14 cellular contexts compared by ENCODE assay signal in the genomic region with DNA sequence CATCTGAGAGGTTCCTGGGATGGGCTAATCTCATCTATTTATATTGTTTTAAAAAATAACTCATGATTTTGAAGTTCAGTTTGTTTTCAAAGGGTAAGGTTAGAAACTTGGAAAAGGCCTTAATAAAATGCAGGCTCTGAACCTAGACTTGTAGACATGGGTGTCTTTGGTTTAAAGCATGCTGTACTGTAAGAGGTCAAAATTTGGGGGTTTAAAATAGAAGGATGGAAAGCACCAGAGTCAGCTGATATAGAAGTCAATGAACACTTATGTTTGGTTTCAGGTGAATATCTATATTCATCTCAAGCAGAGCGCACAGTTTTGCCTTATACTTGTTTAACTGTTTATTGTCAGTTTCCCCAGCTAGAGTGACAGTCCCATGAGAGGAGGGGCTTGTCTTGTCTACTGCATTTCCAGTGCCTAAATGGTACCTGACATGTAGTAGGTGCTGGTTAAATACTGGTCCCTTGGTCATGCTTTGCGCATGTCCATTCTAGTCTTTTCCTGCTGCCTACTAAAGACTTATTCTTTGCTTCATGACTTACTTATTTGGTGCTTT.
DNase-seq lines count a peak whose midpoint lies in the region; ATAC-seq lines count a peak whose summit lies in the region.
"Had no signal": no experiment of that assay in that cellular context is flagged by ENCODE, and none has a peak within 500 bp of the region (broad histone marks: within the 10 kb centered on the region; RNA-seq: fewer than 3 reads in every experiment).

No MANE protein-coding gene starts in this region.

- POLR2A ChIA-PET in activated CD4-positive, alpha-beta T cell treated with anti-CD3 and anti-CD28 coated beads for 36 hours (lab: Charles Lee) = no interaction called here

- intact Hi-C loops in activated CD4-positive, alpha-beta T cell treated with anti-CD3 and anti-CD28 coated beads for 36 hours (cut with DNase I, micrococcal nuclease) = loop anchor here (5.0 to 10.0 kb wide), 5 partner anchors 83 to 1040 kb away; no protein-coding TSS in a partner anchor

- peak overlapping the region; percentile 59 for H3K4me3 Mint-ChIP-seq in activated CD4-positive, alpha-beta T cell treated with anti-CD3 and anti-CD28 coated beads for 36 hours
- peak overlapping the region; percentile 58 to 83 for H3K4me3 Mint-ChIP-seq in activated T-cell treated with anti-CD3 and anti-CD28 coated beads, Interleukin-2, amount 50 U/mL, for 72 hours
- H3K4me3 Mint-ChIP-seq in activated T-helper 17 cell treated with anti-CD3 and anti-CD28 coated beads, Interleukin-2, amount 50 U/mL, for 72 hours = no peak overlapping the region
- H3K4me3 Mint-ChIP-seq: CD14-positive monocyte; CD4-positive, alpha-beta memory T cell had no signal

- H3K4me1 Mint-ChIP-seq in activated CD4-positive, alpha-beta T cell treated with anti-CD3 and anti-CD28 coated beads for 36 hours = peaks cover 82% of the 10 kb centered on the region
- peaks cover 91% of the 10 kb centered on the region for H3K4me1 Mint-ChIP-seq in activated T-cell treated with anti-CD3 and anti-CD28 coated beads, Interleukin-2, amount 50 U/mL, for 72 hours (ENCODE audit: low read depth)
- peaks cover 26% of the 10 kb centered on the region for H3K4me1 Mint-ChIP-seq in activated T-helper 17 cell treated with anti-CD3 and anti-CD28 coated beads, Interleukin-2, amount 50 U/mL, for 72 hours
- H3K4me1 Mint-ChIP-seq: CD4-positive, alpha-beta memory T cell had no signal

- CTCF ChIA-PET in activated CD4-positive, alpha-beta T cell treated with anti-CD3 and anti-CD28 coated beads for 36 hours (lab: Charles Lee) = interaction anchor here (0.7 to 2.5 kb wide), 4 partner anchors 40 to 353 kb away, joined by 3 to 10 read pairs (median 4); no protein-coding TSS in a partner anchor

- no peaks in the 10 kb centered on the region for H3K27me3 Mint-ChIP-seq in activated CD4-positive, alpha-beta T cell treated with anti-CD3 and anti-CD28 coated beads for 36 hours
- no peaks in the 10 kb centered on the region for H3K27me3 Mint-ChIP-seq in activated T-cell treated with anti-CD3 and anti-CD28 coated beads, Interleukin-2, amount 50 U/mL, for 72 hours (ENCODE audit: low read depth)
- no peaks in the 10 kb centered on the region for H3K27me3 Mint-ChIP-seq in activated T-helper 17 cell treated with anti-CD3 and anti-CD28 coated beads, Interleukin-2, amount 50 U/mL, for 72 hours

- H3K27ac Mint-ChIP-seq in activated CD4-positive, alpha-beta T cell treated with anti-CD3 and anti-CD28 coated beads for 36 hours = peak overlapping the region; percentile 92
- H3K27ac Mint-ChIP-seq in activated T-cell treated with anti-CD3 and anti-CD28 coated beads, Interleukin-2, amount 50 U/mL, for 72 hours = peak overlapping the region; percentile 98
- H3K27ac Mint-ChIP-seq in activated T-helper 17 cell treated with anti-CD3 and anti-CD28 coated beads, Interleukin-2, amount 50 U/mL, for 72 hours = peak overlapping the region; percentile 94
- H3K27ac Mint-ChIP-seq: CD14-positive monocyte; CD4-positive, alpha-beta memory T cell had no signal

- no peaks in the 10 kb centered on the region for H3K36me3 Mint-ChIP-seq in activated CD4-positive, alpha-beta T cell treated with anti-CD3 and anti-CD28 coated beads for 36 hours (ENCODE audit: low read depth)
- H3K36me3 Mint-ChIP-seq in activated T-cell treated with anti-CD3 and anti-CD28 coated beads, Interleukin-2, amount 50 U/mL, for 72 hours (ENCODE audit: insufficient read depth in 2 of 2) = peaks cover 5 to 8% of the 10 kb centered on the region in 2 donors
- H3K36me3 Mint-ChIP-seq in activated T-helper 17 cell treated with anti-CD3 and anti-CD28 coated beads, Interleukin-2, amount 50 U/mL, for 72 hours (ENCODE audit: low read depth) = no peaks in the 10 kb centered on the region
- H3K36me3 Mint-ChIP-seq: CD14-positive monocyte; CD4-positive, alpha-beta memory T cell had no signal

- H3K9me3 Mint-ChIP-seq in activated CD4-positive, alpha-beta T cell treated with anti-CD3 and anti-CD28 coated beads for 36 hours (ENCODE audit: low read depth) = no peaks in the 10 kb centered on the region
- H3K9me3 Mint-ChIP-seq in activated T-cell treated with anti-CD3 and anti-CD28 coated beads, Interleukin-2, amount 50 U/mL, for 72 hours = peaks cover 2 to 3% of the 10 kb centered on the region in 2 donors
- H3K9me3 Mint-ChIP-seq in activated T-helper 17 cell treated with anti-CD3 and anti-CD28 coated beads, Interleukin-2, amount 50 U/mL, for 72 hours = no peaks in the 10 kb centered on the region
- H3K9me3 Mint-ChIP-seq: CD14-positive monocyte; CD4-positive, alpha-beta memory T cell had no signal

- no peak for ATAC-seq in activated CD4-positive, alpha-beta T cell treated with anti-CD3 and anti-CD28 coated beads for 36 hours
- no peak for ATAC-seq in activated T-cell treated with anti-CD3 and anti-CD28 coated beads, Interleukin-2, amount 50 U/mL, for 72 hours (replicated peaks in 1 of 2)
- no peak for ATAC-seq in activated T-helper 17 cell treated with anti-CD3 and anti-CD28 coated beads, Interleukin-2, amount 50 U/mL, for 72 hours (replicated peaks)
- ATAC-seq: A549 had no signal

- DNase-seq in activated CD4-positive, alpha-beta T cell treated with anti-CD3 and anti-CD28 coated beads for 36 hours = no peak
- no peak for DNase-seq in activated CD4-positive, alpha-beta T cell treated with anti-CD3 and anti-CD28 coated beads, Interleukin-2, amount 50 U/mL, for 1 hour
- no peak for DNase-seq in activated T-cell treated with anti-CD3 and anti-CD28 coated beads, Interleukin-2, amount 50 U/mL, for 72 hours
- no peak for DNase-seq in activated T-cell treated with anti-CD3 and anti-CD28 coated beads, Interleukin-2, amount 50 U/mL, for 1 hour
- DNase-seq in AG08396 (ENCODE audit: low spot score) = no peak
- DNase-seq in retina = no peak
- DNase-seq: CD4-positive, alpha-beta memory T cell; DMS153; DMS79; GDM1; GM23248 had no signal
